ENCODE assay signal across 11 cellular contexts in genomic region chr12:64678248-64678647, GRCh38.
A peak's percentile ranks its signal among the peaks of the same experiment; 100 is the strongest.
DNase-seq lines count a peak whose midpoint lies in the region; ATAC-seq and TF ChIP-seq lines count a peak whose summit lies in the region.
"Had no signal": no experiment of that assay in that cellular context is flagged by ENCODE, and none has a peak within 500 bp of the region (broad histone marks: within the 10 kb centered on the region; RNA-seq: fewer than 3 reads in every experiment).

No MANE protein-coding gene starts in this region.

- H3K4me1 ChIP-seq in Panc1 (ENCODE audit: control insufficient read depth, insufficient read depth, low read length), result peaks cover 81% of the 10 kb centered on the region
- peaks cover 88 to 100% (median 99%) of the 10 kb centered on the region in 4 donors for H3K4me1 ChIP-seq in esophagus muscularis mucosa

- POLR2A ChIA-PET in Panc1 (lab: Charles Lee), result no interaction called here

- no peak overlapping the region for H3K27ac Mint-ChIP-seq in type B pancreatic cell

- H3K36me3 ChIP-seq in Panc1 (ENCODE audit: control insufficient read depth, insufficient read depth, low read length), result no peaks in the 10 kb centered on the region
- no peaks in the 10 kb centered on the region for H3K36me3 ChIP-seq in esophagus muscularis mucosa

- WGBS in esophagus muscularis mucosa, result 94% methylated on average over 2 of the region's 2 CpGs

- H3K4me3 Mint-ChIP-seq in type B pancreatic cell, result no peak overlapping the region
- H3K4me3 Mint-ChIP-seq: dendritic cell treated with granulocyte-macrophage colony-stimulating factor and Interleukin-4, amounts not matched to agents 40 ng/mL and 50 ng/mL, for 4 days had no signal

- H3K9me3 ChIP-seq in Panc1 (ENCODE audit: control insufficient read depth, insufficient read depth, low read depth, low read length), result no peaks in the 10 kb centered on the region
- H3K9me3 ChIP-seq in esophagus muscularis mucosa, result no peaks in the 10 kb centered on the region

- CTCF ChIA-PET in Panc1 (lab: Charles Lee), result no interaction called here

- TF ChIP-seq CTCF in Panc1 (IDR thresholded peaks at IDR 0.05) (no peak), esophagus muscularis mucosa (IDR thresholded peaks at IDR 0.05) (no peak), type B pancreatic cell (conservative IDR thresholded peaks at IDR 0.05) (peak; percentile 39)

- peak overlapping the region; percentile 71 for H3K27ac ChIP-seq in Panc1 (ENCODE audit: low read length)
- peak overlapping the region; percentile 82 to 85 (median 83) for H3K27ac ChIP-seq in esophagus muscularis mucosa (replicated peaks in 1 of 4)

- no peaks in the 10 kb centered on the region for H3K36me3 Mint-ChIP-seq in type B pancreatic cell

- H3K27me3 Mint-ChIP-seq in type B pancreatic cell, result no peaks in the 10 kb centered on the region
- H3K27me3 Mint-ChIP-seq: dendritic cell treated with granulocyte-macrophage colony-stimulating factor and Interleukin-4, amounts not matched to agents 40 ng/mL and 50 ng/mL, for 4 days had no signal

- TF ChIP-seq EP300 in esophagus muscularis mucosa (IDR thresholded peaks at IDR 0.05), result no peak

- no peak for TF ChIP-seq POLR2A in esophagus muscularis mucosa (IDR thresholded peaks at IDR 0.05; ENCODE audit: low read depth)

- DNase-seq in cardiac septum (ENCODE audit: low spot score) (peak; percentile 36), Right ventricle myocardium inferior (ENCODE audit: missing footprints) (no peak), Panc1 (ENCODE audit: low read depth, low spot score) (no peak), esophagus muscularis mucosa (ENCODE audit: extremely low spot score) (no peak), type B pancreatic cell (ENCODE audit: extremely low spot score, unreplicated experiment) (no peak), T-helper 9 cell (no peak)
- DNase-seq: activated CD8-positive, alpha-beta memory T cell treated with anti-CD3 and anti-CD28 coated beads, Interleukin-2, amount 50 U/mL, for 4 hours; retina had no signal

- H3K4me1 Mint-ChIP-seq in type B pancreatic cell (ENCODE audit: unreplicated experiment), result peaks cover 58% of the 10 kb centered on the region

- in situ Hi-C loops in Panc1 (cut with HindIII; ENCODE audit: low pct_unique_long_range_greater_than_20kb, low sequenced_read_pairs), result no loop called here

- H3K4me3 ChIP-seq in Panc1 (ENCODE audit: low read depth in 2 of 2, low read length in 2 of 2), result no peak overlapping the region
- H3K4me3 ChIP-seq in esophagus muscularis mucosa, result no peak overlapping the region

- peaks cover 4% of the 10 kb centered on the region for H3K9me3 Mint-ChIP-seq in type B pancreatic cell
- H3K9me3 Mint-ChIP-seq: dendritic cell treated with granulocyte-macrophage colony-stimulating factor and Interleukin-4, amounts not matched to agents 40 ng/mL and 50 ng/mL, for 4 days had no signal

- no peaks in the 10 kb centered on the region for H3K27me3 ChIP-seq in Panc1 (ENCODE audit: control insufficient read depth, insufficient read depth, low read length)
- no peaks in the 10 kb centered on the region for H3K27me3 ChIP-seq in esophagus muscularis mucosa

- no TSS peak for BruUV-seq in Panc1 (replicated peaks; lab: Mats Ljungman, UMichigan)

- no peak for ATAC-seq in Right ventricle myocardium inferior
- no peak for ATAC-seq in Panc1
- ATAC-seq in GM18502 (IDR thresholded peaks at IDR 0.05; ENCODE audit: poor library complexity, unreplicated experiment), result no peak
- ATAC-seq in GM21619 (IDR thresholded peaks at IDR 0.05; ENCODE audit: unreplicated experiment), result no peak

- intact Hi-C loops in cardiac septum (cut with DNase I), result no loop called here
- intact Hi-C loops in Right ventricle myocardium inferior (cut with DNase I), result no loop called here
- intact Hi-C loops in Panc1 (cut with micrococcal nuclease; ENCODE audit: unreplicated experiment), result no loop called here
- intact Hi-C loops in esophagus muscularis mucosa (cut with DNase I), result no loop called here
